12 cellular contexts compared by ENCODE assay signal in genomic region chr2:176763871-176764404, GRCh38.
DNase-seq lines count a peak whose midpoint lies in the region; ATAC-seq, FAIRE-seq and TF ChIP-seq lines count a peak whose summit lies in the region.
"Had no signal": no experiment of that assay in that cellular context is flagged by ENCODE, and none has a peak within 500 bp of the region (broad histone marks: within the 10 kb centered on the region; RNA-seq: fewer than 3 reads in every experiment).

No MANE protein-coding gene starts in this region.

- SMC1A ChIA-PET in GM12878 (lab: Charles Lee; ENCODE audit: uncharacterized antibody, unreplicated experiment): interaction anchor here (0.9 to 2.2 kb wide), 5 partner anchors 9 to 377 kb away, joined by 3 to 10 read pairs (median 4); no protein-coding TSS in a partner anchor

- H3K9me3 ChIP-seq in GM12878 (replicated peaks; ENCODE audit: control insufficient read depth, insufficient read depth, low read length): no peaks in the 10 kb centered on the region
- H3K9me3 ChIP-seq: Caco-2, gastrocnemius medialis had no signal

- H3K9ac ChIP-seq in GM12878 (ENCODE audit: control insufficient read depth, insufficient read depth, low read length): no peak overlapping the region

- no peak for TF ChIP-seq POLR2A in GM12892 (IDR thresholded peaks at IDR 0.05; ENCODE audit: low read depth, low read length)
- TF ChIP-seq POLR2A in GM12878 (IDR thresholded peaks at IDR 0.05; ENCODE audit: low read depth, low read length): no peak

- no peaks in the 10 kb centered on the region for H3K36me3 Mint-ChIP-seq in T-helper 2 cell treated with Interferon-gamma antibody and Interleukin-4, amounts not matched to agents 5 μg/mL and 100 μg/mL, for 36 hours (ENCODE audit: low read depth)

- 9% methylated on average over 7 of the region's 7 CpGs for WGBS in GM12878 (ENCODE audit: insufficient coverage, insufficient replicate concordance, low lambda C conversion rate, missing lambda C conversion rate)

- in situ Hi-C loops in GM12878 (cut with MboI): no loop called here

- POLR2A ChIA-PET in GM12878 (lab: Charles Lee): no interaction called here

- H3K27ac ChIP-seq in GM12878 (ENCODE audit: control insufficient read depth, insufficient read depth): no peak overlapping the region
- H3K27ac ChIP-seq: gastrocnemius medialis had no signal

- peaks cover 8% of the 10 kb centered on the region for H3K4me1 ChIP-seq in GM12878 (ENCODE audit: control insufficient read depth, insufficient read depth, low read length)
- H3K4me1 ChIP-seq: Caco-2, gastrocnemius medialis had no signal

- H2AFZ ChIP-seq in GM12878 (ENCODE audit: control insufficient read depth, low read depth, low read length): peak overlapping the region; percentile 22; the same call in 1 of the 2 replicates

- CTCF ChIA-PET in GM12878 (lab: Yijun Ruan, JAX): interaction anchor here (0.8 to 1.4 kb wide), 4 partner anchors 14 to 384 kb away, joined by 3 to 5 read pairs (median 3); no protein-coding TSS in a partner anchor

- FAIRE-seq in GM12892 (lab: Jason Lieb, UNC) (peak; percentile 92), GM12878 (lab: Jason Lieb, UNC) (peak; percentile 81)

- no peaks in the 10 kb centered on the region for H3K36me3 ChIP-seq in GM12878 (ENCODE audit: control insufficient read depth in 2 of 2, insufficient read depth in 2 of 2, low read length in 1 of 2)
- H3K36me3 ChIP-seq: gastrocnemius medialis had no signal

- H3K79me2 ChIP-seq in GM12878 (ENCODE audit: control insufficient read depth, insufficient read depth, low read length): no peaks in the 10 kb centered on the region

- H3K27ac Mint-ChIP-seq in T-helper 2 cell treated with Interferon-gamma antibody and Interleukin-4, amounts not matched to agents 5 μg/mL and 100 μg/mL, for 36 hours: no peak overlapping the region
- H3K27ac Mint-ChIP-seq: activated T-helper 2 cell treated with anti-CD3 and anti-CD28 coated beads, Interferon-gamma antibody, Interleukin-2, Interleukin-4, amounts not matched to agents 10 μg/mL and 5 μg/mL and 100 μg/mL, durations not matched to agents 14 hours and 24 hours and 36 hours; dendritic cell treated with granulocyte-macrophage colony-stimulating factor and Interleukin-4, amounts not matched to agents 40 ng/mL and 50 ng/mL, for 4 days had no signal

- TF ChIP-seq CTCF in GM12878 (IDR thresholded peaks at IDR 0.05 in 2 of 3, conservative IDR thresholded peaks at IDR 0.05 in 1 of 3; ENCODE audit: control insufficient read depth in 2 of 3, extremely low read depth in 1 of 3, insufficient read depth in 1 of 3, low read depth in 3 of 3, low read length in 3 of 3): no peak

- peaks cover 15% of the 10 kb centered on the region for H3K27me3 Mint-ChIP-seq in T-helper 2 cell treated with Interferon-gamma antibody and Interleukin-4, amounts not matched to agents 5 μg/mL and 100 μg/mL, for 36 hours (ENCODE audit: low read depth)
- H3K27me3 Mint-ChIP-seq: dendritic cell treated with granulocyte-macrophage colony-stimulating factor and Interleukin-4, amounts not matched to agents 40 ng/mL and 50 ng/mL, for 4 days had no signal

- DNase-seq in GM12892 (ENCODE audit: insufficient read length) (no peak), GM12878 (ENCODE audit: low read depth, low spot score) (peak; percentile 16), GOT3 (lab: John Stamatoyannopoulos, UW) (no peak), NCI-H2107 (lab: John Stamatoyannopoulos, UW) (no peak), NCI-H1105 (lab: John Stamatoyannopoulos, UW) (no peak)
- no peak for DNase-seq in T-helper 2 cell treated with Interferon-gamma antibody and Interleukin-4, amounts not matched to agents 5 μg/mL and 100 μg/mL, for 36 hours (ENCODE audit: low spot score)
- DNase-seq: Caco-2, gastrocnemius medialis had no signal

- ATAC-seq in GM21390 (IDR thresholded peaks at IDR 0.05; ENCODE audit: unreplicated experiment) (peak; percentile 69), HG03175 (IDR thresholded peaks at IDR 0.05; ENCODE audit: unreplicated experiment) (peak; percentile 64), GM12878 (peak; percentile 82)
- ATAC-seq: gastrocnemius medialis had no signal

- no peak overlapping the region for H3K4me3 Mint-ChIP-seq in T-helper 2 cell treated with Interferon-gamma antibody and Interleukin-4, amounts not matched to agents 5 μg/mL and 100 μg/mL, for 36 hours
- H3K4me3 Mint-ChIP-seq: dendritic cell treated with granulocyte-macrophage colony-stimulating factor and Interleukin-4, amounts not matched to agents 40 ng/mL and 50 ng/mL, for 4 days had no signal

- no peaks in the 10 kb centered on the region for H3K9me3 Mint-ChIP-seq in T-helper 2 cell treated with Interferon-gamma antibody and Interleukin-4, amounts not matched to agents 5 μg/mL and 100 μg/mL, for 36 hours
- H3K9me3 Mint-ChIP-seq: activated T-helper 2 cell treated with anti-CD3 and anti-CD28 coated beads, Interferon-gamma antibody, Interleukin-2, Interleukin-4, amounts not matched to agents 10 μg/mL and 5 μg/mL and 100 μg/mL, durations not matched to agents 14 hours and 24 hours and 36 hours; dendritic cell treated with granulocyte-macrophage colony-stimulating factor and Interleukin-4, amounts not matched to agents 40 ng/mL and 50 ng/mL, for 4 days had no signal

- H4K20me1 ChIP-seq in GM12878 (ENCODE audit: control insufficient read depth, insufficient read depth): no peaks in the 10 kb centered on the region

- intact Hi-C loops in GM12878 (cut with micrococcal nuclease; ENCODE audit: unreplicated experiment): no loop called here

- H3K4me2 ChIP-seq in GM12878 (ENCODE audit: control insufficient read depth, insufficient read depth): peak overlapping the region; percentile 5

- no TSS peak for BruUV-seq in GM12878 (replicated peaks; lab: Mats Ljungman, UMichigan)

- H3K4me3 ChIP-seq in GM12878: no peak overlapping the region
- H3K4me3 ChIP-seq: gastrocnemius medialis had no signal

- TF ChIP-seq EP300 in GM12878 (IDR thresholded peaks at IDR 0.05; ENCODE audit: borderline replicate concordance in 1 of 2, control insufficient read depth in 1 of 2, low read depth in 2 of 2, low read length in 2 of 2): no peak

- H3K27me3 ChIP-seq in GM12878 (replicated peaks in 1 of 2; ENCODE audit: control insufficient read depth in 2 of 2, insufficient read depth in 2 of 2, low read length in 1 of 2): no peaks in the 10 kb centered on the region
- H3K27me3 ChIP-seq: gastrocnemius medialis had no signal

- TF ChIP-seq RAD21 in GM12878 (IDR thresholded peaks at IDR 0.05; ENCODE audit: insufficient read depth, low read depth, low read length): no peak

- RAD21 ChIA-PET in GM12878 (lab: Charles Lee; ENCODE audit: unreplicated experiment): interaction anchor here (1.0 to 2.2 kb wide), 2 partner anchors 50 to 110 kb away, joined by 3 to 5 read pairs; no protein-coding TSS in a partner anchor

- H3K4me1 Mint-ChIP-seq in T-helper 2 cell treated with Interferon-gamma antibody and Interleukin-4, amounts not matched to agents 5 μg/mL and 100 μg/mL, for 36 hours (ENCODE audit: low read depth): no peaks in the 10 kb centered on the region

TF ChIP-seq in GM12878, 131 proteins besides CTCF, POLR2A, EP300 and RAD21 (continues in another document):
- TF ChIP-seq MXI1 (IDR thresholded peaks at IDR 0.05; ENCODE audit: low read depth, low read length) (no peak), FOXM1 (IDR thresholded peaks at IDR 0.05; ENCODE audit: low read depth, low read length) (no peak), RUNX3 (IDR thresholded peaks at IDR 0.05; ENCODE audit: low read length) (peak; percentile 57), IKZF2 (IDR thresholded peaks at IDR 0.05) (0 out of 4 replicates have a peak, but pooled peaks have one; percentile 10 to 22), NKRF (conservative IDR thresholded peaks at IDR 0.05) (no peak), CBFB (IDR thresholded peaks at IDR 0.05; ENCODE audit: low read depth) (no peak), POU2F2 (IDR thresholded peaks at IDR 0.05; ENCODE audit: borderline replicate concordance, low read depth, low read length) (peak; percentile 85; the same call in 2 of the 3 replicates), PAX5 (IDR thresholded peaks at IDR 0.05; ENCODE audit: borderline replicate concordance, low read depth, low read length) (0 out of 2 replicates have a peak, but pooled peaks have one; percentile 19), TCF3 (IDR thresholded peaks at IDR 0.05; ENCODE audit: borderline replicate concordance, insufficient read depth, low read depth, low read length) (peak; percentile 94), JUND (IDR thresholded peaks at IDR 0.05; ENCODE audit: low read depth, low read length) (peak; percentile 41; the same call in 1 of the 2 replicates)
- TF ChIP-seq, protein P1, sequence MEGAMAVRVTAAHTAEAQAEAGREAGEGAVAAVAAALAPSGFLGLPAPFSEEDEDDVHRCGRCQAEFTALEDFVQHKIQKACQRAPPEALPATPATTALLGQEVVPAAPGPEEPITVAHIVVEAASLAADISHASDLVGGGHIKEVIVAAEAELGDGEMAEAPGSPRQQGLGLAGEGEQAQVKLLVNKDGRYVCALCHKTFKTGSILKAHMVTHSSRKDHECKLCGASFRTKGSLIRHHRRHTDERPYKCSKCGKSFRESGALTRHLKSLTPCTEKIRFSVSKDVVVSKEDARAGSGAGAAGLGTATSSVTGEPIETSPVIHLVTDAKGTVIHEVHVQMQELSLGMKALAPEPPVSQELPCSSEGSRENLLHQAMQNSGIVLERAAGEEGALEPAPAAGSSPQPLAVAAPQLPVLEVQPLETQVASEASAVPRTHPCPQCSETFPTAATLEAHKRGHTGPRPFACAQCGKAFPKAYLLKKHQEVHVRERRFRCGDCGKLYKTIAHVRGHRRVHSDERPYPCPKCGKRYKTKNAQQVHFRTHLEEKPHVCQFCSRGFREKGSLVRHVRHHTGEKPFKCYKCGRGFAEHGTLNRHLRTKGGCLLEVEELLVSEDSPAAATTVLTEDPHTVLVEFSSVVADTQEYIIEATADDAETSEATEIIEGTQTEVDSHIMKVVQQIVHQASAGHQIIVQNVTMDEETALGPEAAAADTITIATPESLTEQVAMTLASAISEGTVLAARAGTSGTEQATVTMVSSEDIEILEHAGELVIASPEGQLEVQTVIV (IDR thresholded peaks at IDR 0.05; ENCODE audit: borderline replicate concordance, partially characterized antibody): no peak
